ENCODE assay signal across 8 cellular contexts in the genomic region with DNA sequence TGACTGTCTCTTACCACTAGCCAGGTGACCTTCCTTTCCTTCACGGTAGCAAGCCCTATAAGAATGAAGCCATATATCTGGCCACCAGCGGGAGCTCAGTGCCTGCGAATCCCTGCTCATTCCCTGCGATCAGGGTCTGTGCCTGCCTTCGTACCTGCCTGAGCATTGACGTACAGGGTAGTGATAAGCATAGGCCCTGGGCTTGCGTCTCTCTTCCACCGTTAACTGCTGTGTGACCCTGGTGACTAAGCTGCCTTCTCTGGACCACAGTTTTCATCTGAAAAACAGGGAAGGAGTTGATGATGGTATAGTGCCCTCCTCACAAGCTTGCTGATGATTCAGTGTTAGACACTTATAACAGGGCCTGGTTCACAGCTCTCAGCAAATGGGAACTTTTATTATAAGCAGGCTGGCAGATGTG. TPM values are rescaled to one million over a fixed set of nuclear protein-coding genes. Genes with fewer than 3 reads are reported as not detected.
DNase-seq lines count a peak whose midpoint lies in the region; ATAC-seq and TF ChIP-seq lines count a peak whose summit lies in the region.

No MANE protein-coding gene starts in this region.

- H3K27ac ChIP-seq in BLaER1 treated with 17β-estradiol and CSF1 and Interleukin-3, amounts not matched to agents 10 nM and 100 nM: peak overlapping the region; percentile 60 to 98 (median 93); a peak in 21 of 22 replicates
- peak overlapping the region; percentile 87; the same call in 1 of the 2 replicates for H3K27ac ChIP-seq in MM.1S (ENCODE audit: low read length)

- DNase-seq in MM.1S: no peak
- peak; percentile 73 for DNase-seq in activated naive CD4-positive, alpha-beta T cell treated with anti-CD3 and anti-CD28 coated beads for 36 hours
- DNase-seq in memory B cell (ENCODE audit: low spot score in 2 of 2): no peak
- DNase-seq in type B pancreatic cell (ENCODE audit: extremely low spot score, unreplicated experiment): no peak
- DNase-seq in superior temporal gyrus (ENCODE audit: extremely low spot score): no peak

- H4K20me1 ChIP-seq in BLaER1 treated with 17β-estradiol and CSF1 and Interleukin-3, amounts not matched to agents 10 nM and 100 nM: peaks cover 22 to 84% (median 63%) of the 10 kb centered on the region in 11 experiments; a peak in 19 of 22 replicates
- peaks cover 28% of the 10 kb centered on the region; the same call in 1 of the 2 replicates for H4K20me1 ChIP-seq in MM.1S (ENCODE audit: insufficient read depth, low read length)

- 0 out of 2 replicates have a peak, but pooled peaks have one; percentile 14 for TF ChIP-seq CTCF in MM.1S (IDR thresholded peaks at IDR 0.05; ENCODE audit: low read length)
- TF ChIP-seq CTCF in type B pancreatic cell (conservative IDR thresholded peaks at IDR 0.05): no peak

- peak overlapping the region; percentile 81 to 96 (median 86); a peak in 19 of 20 replicates for H3K4me3 ChIP-seq in BLaER1 treated with 17β-estradiol and CSF1 and Interleukin-3, amounts not matched to agents 10 nM and 100 nM
- H3K4me3 ChIP-seq in MM.1S (ENCODE audit: low read length): peak overlapping the region; percentile 99

- peaks cover 67 to 90% (median 80%) of the 10 kb centered on the region in 10 experiments for H3K4me1 ChIP-seq in BLaER1 treated with 17β-estradiol and CSF1 and Interleukin-3, amounts not matched to agents 10 nM and 100 nM
- H3K4me1 ChIP-seq in MM.1S (ENCODE audit: low read length): peaks cover 23% of the 10 kb centered on the region

- H3K36me3 Mint-ChIP-seq in activated naive CD4-positive, alpha-beta T cell treated with anti-CD3 and anti-CD28 coated beads for 36 hours (ENCODE audit: low read depth): peaks cover 69% of the 10 kb centered on the region
- H3K36me3 Mint-ChIP-seq in memory B cell: peaks cover 36% of the 10 kb centered on the region
- no peaks in the 10 kb centered on the region for H3K36me3 Mint-ChIP-seq in type B pancreatic cell

- peak overlapping the region; percentile 87 for H3K4me3 Mint-ChIP-seq in activated naive CD4-positive, alpha-beta T cell treated with anti-CD3 and anti-CD28 coated beads for 36 hours
- H3K4me3 Mint-ChIP-seq in memory B cell: peak overlapping the region; percentile 99
- peak overlapping the region; percentile 31 for H3K4me3 Mint-ChIP-seq in type B pancreatic cell

- no peaks in the 10 kb centered on the region for H3K9me3 ChIP-seq in BLaER1 treated with 17β-estradiol and CSF1 and Interleukin-3, amounts not matched to agents 10 nM and 100 nM (replicated peaks in 1 of 11)
- H3K9me3 ChIP-seq in MM.1S (replicated peaks; ENCODE audit: insufficient read depth, low read length): no peaks in the 10 kb centered on the region

- CTCF ChIA-PET in activated naive CD4-positive, alpha-beta T cell treated with anti-CD3 and anti-CD28 coated beads for 36 hours (lab: Charles Lee): interaction anchor here (0.8 to 10.9 kb wide), 8 partner anchors 10 to 511 kb away, joined by 3 to 127 read pairs (median 4); partner anchors contain the start of gene MEAF6

- peak overlapping the region; percentile 95 to 100 (median 100) for H3K4me2 ChIP-seq in BLaER1 treated with 17β-estradiol and CSF1 and Interleukin-3, amounts not matched to agents 10 nM and 100 nM
- peak overlapping the region; percentile 99 for H3K4me2 ChIP-seq in MM.1S (ENCODE audit: low read depth, low read length)

- ATAC-seq in memory B cell (ENCODE audit: low read depth) (no peak), HG03196 (IDR thresholded peaks at IDR 0.05; ENCODE audit: unreplicated experiment) (no peak), HG02885 (IDR thresholded peaks at IDR 0.05; ENCODE audit: poor library complexity, unreplicated experiment) (no peak)

- H3K9me3 Mint-ChIP-seq in activated naive CD4-positive, alpha-beta T cell treated with anti-CD3 and anti-CD28 coated beads for 36 hours: no peaks in the 10 kb centered on the region
- H3K9me3 Mint-ChIP-seq in memory B cell: no peaks in the 10 kb centered on the region
- no peaks in the 10 kb centered on the region for H3K9me3 Mint-ChIP-seq in type B pancreatic cell

- peaks cover 0 to 5% (median 0%) of the 10 kb centered on the region in 11 experiments; a peak in 2 of 22 replicates for H3K27me3 ChIP-seq in BLaER1 treated with 17β-estradiol and CSF1 and Interleukin-3, amounts not matched to agents 10 nM and 100 nM
- no peaks in the 10 kb centered on the region for H3K27me3 ChIP-seq in MM.1S (replicated peaks; ENCODE audit: insufficient read depth, low read length)

- H2AFZ ChIP-seq in MM.1S (ENCODE audit: low read length): no peak overlapping the region

- H3K79me2 ChIP-seq in MM.1S (ENCODE audit: low read length): peaks cover 82% of the 10 kb centered on the region

- peaks cover 59% of the 10 kb centered on the region for H3F3A ChIP-seq in MM.1S (ENCODE audit: insufficient read depth, low read length)

- no peaks in the 10 kb centered on the region for H3K9me2 ChIP-seq in MM.1S (replicated peaks; ENCODE audit: insufficient read depth, low read length)

- H3K27me3 Mint-ChIP-seq in activated naive CD4-positive, alpha-beta T cell treated with anti-CD3 and anti-CD28 coated beads for 36 hours (ENCODE audit: low read depth): no peaks in the 10 kb centered on the region
- H3K27me3 Mint-ChIP-seq in memory B cell (no peaks in the 10 kb centered on the region), type B pancreatic cell (peaks cover 6% of the 10 kb centered on the region)

- intact Hi-C loops in activated naive CD4-positive, alpha-beta T cell treated with anti-CD3 and anti-CD28 coated beads for 36 hours (cut with micrococcal nuclease): loop anchor here (1.0 to 10.0 kb wide), 7 partner anchors 118 to 1322 kb away; partner anchors contain the start of genes C1orf122, MAP7D1, MTF1 and SF3A3

- H3K27ac Mint-ChIP-seq in activated naive CD4-positive, alpha-beta T cell treated with anti-CD3 and anti-CD28 coated beads for 36 hours: peak overlapping the region; percentile 99
- H3K27ac Mint-ChIP-seq in memory B cell (peak overlapping the region; percentile 99), type B pancreatic cell (peak overlapping the region; percentile 90)

- peaks cover 37% of the 10 kb centered on the region for H3K4me1 Mint-ChIP-seq in activated naive CD4-positive, alpha-beta T cell treated with anti-CD3 and anti-CD28 coated beads for 36 hours (ENCODE audit: low read depth)
- H3K4me1 Mint-ChIP-seq in memory B cell: peaks cover 40% of the 10 kb centered on the region
- peaks cover 13% of the 10 kb centered on the region for H3K4me1 Mint-ChIP-seq in type B pancreatic cell (ENCODE audit: unreplicated experiment)

- peak overlapping the region; percentile 84 to 95 (median 92); a peak in 21 of 22 replicates for H3K9ac ChIP-seq in BLaER1 treated with 17β-estradiol and CSF1 and Interleukin-3, amounts not matched to agents 10 nM and 100 nM
- H3K9ac ChIP-seq in MM.1S (ENCODE audit: low read length): peak overlapping the region; percentile 93; the same call in 1 of the 2 replicates

- H3K36me3 ChIP-seq in BLaER1 treated with 17β-estradiol and CSF1 and Interleukin-3, amounts not matched to agents 10 nM and 100 nM: peaks cover 58 to 81% (median 72%) of the 10 kb centered on the region in 11 experiments
- H3K36me3 ChIP-seq in MM.1S (replicated peaks; ENCODE audit: insufficient read depth, low read length): peaks cover 21% of the 10 kb centered on the region

RNA-seq across cellular contexts. Expression of gene ZC3H12A, which starts 4.1 kb away (rescaled TPM):
- 10 to 100 TPM; 29.0 to 33.6 TPM for total RNA-seq in activated naive CD4-positive, alpha-beta T cell treated with anti-CD3 and anti-CD28 coated beads for 36 hours
- 6.0 and 18.3 TPM in 2 replicates for total RNA-seq in type B pancreatic cell (ENCODE audit: low replicate concordance)

RNA-seq across cellular contexts. Expression of gene MEAF6, which starts 36.1 kb away (rescaled TPM):
- total RNA-seq in activated naive CD4-positive, alpha-beta T cell treated with anti-CD3 and anti-CD28 coated beads for 36 hours: 10 to 100 TPM; 57.5 to 62.8 TPM
- 65.7 and 79.9 TPM in 2 replicates for total RNA-seq in type B pancreatic cell (ENCODE audit: low replicate concordance)

Comparison
In these comparisons a context has a peak if more than half of its experiments do, and no peak if none do; other contexts are left out.
1. H3K4me3 Mint-ChIP-seq: peak in every context shown above with its lines; median percentile 99 in memory B cell; 87 in activated naive CD4-positive, alpha-beta T cell treated with anti-CD3 and anti-CD28 coated beads for 36 hours; 31 in type B pancreatic cell.